Comparison of ENCODE assay signal across 14 cellular contexts in the genomic region with DNA sequence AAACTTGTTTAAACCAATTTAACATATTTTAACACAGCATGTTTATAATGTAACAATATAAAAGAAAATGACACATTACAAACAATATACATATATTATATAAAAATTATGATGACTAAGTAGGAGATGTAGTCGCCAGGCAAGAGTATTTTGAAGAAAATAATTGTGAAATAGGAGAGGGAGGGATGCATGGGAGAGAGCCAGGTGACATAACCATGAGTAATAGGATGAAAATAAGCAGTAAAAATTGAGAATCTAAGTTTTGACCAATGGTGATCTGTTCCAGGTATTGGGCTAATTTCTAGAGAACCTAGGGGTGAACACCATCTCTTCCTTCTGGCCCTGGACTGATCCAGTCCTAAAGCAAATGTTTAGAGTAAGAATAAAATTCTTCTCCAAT.
A peak's percentile ranks its signal among the peaks of the same experiment; 100 is the strongest.
DNase-seq lines count a peak whose midpoint lies in the region; ATAC-seq, FAIRE-seq and TF ChIP-seq lines count a peak whose summit lies in the region.
"Had no signal": no experiment of that assay in that cellular context is flagged by ENCODE, and none has a peak within 500 bp of the region (broad histone marks: within the 10 kb centered on the region; RNA-seq: fewer than 3 reads in every experiment).

No MANE protein-coding gene starts in this region.

- H3K36me3 ChIP-seq in osteoblast (ENCODE audit: insufficient read depth, low read length): no peaks in the 10 kb centered on the region
- no peaks in the 10 kb centered on the region for H3K36me3 ChIP-seq in CD4-positive, alpha-beta memory T cell (ENCODE audit: insufficient read depth, low read length)
- H3K36me3 ChIP-seq: left ventricle myocardium inferior had no signal

- H2AFZ ChIP-seq in osteoblast (ENCODE audit: low read length): no peak overlapping the region

- no peaks in the 10 kb centered on the region for H4K20me1 ChIP-seq in osteoblast (ENCODE audit: insufficient read depth, low read length)

- CTCF ChIA-PET in CD4-positive, alpha-beta memory T cell (lab: Charles Lee; ENCODE audit: partially characterized antibody): no interaction called here

- H3K4me2 ChIP-seq in osteoblast (ENCODE audit: insufficient read depth, low read length): no peak overlapping the region

- peak; percentile 84 for ATAC-seq in esophagus mucosa
- no peak for ATAC-seq in HG02840 (IDR thresholded peaks at IDR 0.05; ENCODE audit: low FRiP score, unreplicated experiment)
- ATAC-seq in HG02852 (IDR thresholded peaks at IDR 0.05; ENCODE audit: unreplicated experiment): no peak
- ATAC-seq: activated CD8-positive, alpha-beta memory T cell treated with anti-CD3 and anti-CD28 coated beads, Interleukin-2, amount 10 ng/mL, durations not matched to agents 7 days and 5 days had no signal

- H3K4me3 Mint-ChIP-seq in CD4-positive, alpha-beta memory T cell: no peak overlapping the region
- H3K4me3 Mint-ChIP-seq: activated B cell treated with CpG ODN at 0.5 μM for 24 hours; activated CD8-positive, alpha-beta memory T cell treated with anti-CD3 and anti-CD28 coated beads, Interleukin-2, amount 10 ng/mL, durations not matched to agents 7 days and 5 days; CD4-positive, alpha-beta T cell; central memory CD8-positive, alpha-beta T cell had no signal

- H3K27me3 Mint-ChIP-seq in CD4-positive, alpha-beta memory T cell: peaks cover 0 to 5% of the 10 kb centered on the region in 2 donors
- H3K27me3 Mint-ChIP-seq: activated B cell treated with CpG ODN at 0.5 μM for 24 hours; activated CD8-positive, alpha-beta memory T cell treated with anti-CD3 and anti-CD28 coated beads, Interleukin-2, amount 10 ng/mL, durations not matched to agents 7 days and 5 days; central memory CD8-positive, alpha-beta T cell had no signal

- H3K4me3 ChIP-seq in osteoblast (ENCODE audit: insufficient read depth, low read length): no peak overlapping the region
- H3K4me3 ChIP-seq in CD4-positive, alpha-beta memory T cell (ENCODE audit: low read length in 2 of 2): no peak overlapping the region
- H3K4me3 ChIP-seq: left ventricle myocardium inferior had no signal

- peaks cover 0 to 2% (median 0%) of the 10 kb centered on the region in 8 donors for H3K9me3 Mint-ChIP-seq in CD4-positive, alpha-beta memory T cell
- H3K9me3 Mint-ChIP-seq: activated B cell treated with CpG ODN at 0.5 μM for 24 hours; CD4-positive, alpha-beta T cell had no signal

- FAIRE-seq in D721Med (lab: Jason Lieb, UNC): no peak

- POLR2A ChIA-PET in CD4-positive, alpha-beta memory T cell (lab: Charles Lee; ENCODE audit: partially characterized antibody): no interaction called here

- H3K4me1 Mint-ChIP-seq in CD4-positive, alpha-beta memory T cell: no peaks in the 10 kb centered on the region
- H3K4me1 Mint-ChIP-seq: activated B cell treated with CpG ODN at 0.5 μM for 24 hours; activated CD8-positive, alpha-beta memory T cell treated with anti-CD3 and anti-CD28 coated beads, Interleukin-2, amount 10 ng/mL, durations not matched to agents 7 days and 5 days; central memory CD8-positive, alpha-beta T cell had no signal

- no peaks in the 10 kb centered on the region for H3K36me3 Mint-ChIP-seq in CD4-positive, alpha-beta memory T cell
- H3K36me3 Mint-ChIP-seq: activated CD8-positive, alpha-beta memory T cell treated with anti-CD3 and anti-CD28 coated beads, Interleukin-2, amount 10 ng/mL, durations not matched to agents 7 days and 5 days had no signal

- no peaks in the 10 kb centered on the region for H3K79me2 ChIP-seq in osteoblast (ENCODE audit: insufficient read depth, low read length)

- no peaks in the 10 kb centered on the region for H3K9me3 ChIP-seq in osteoblast (ENCODE audit: low read depth, low read length)
- no peaks in the 10 kb centered on the region for H3K9me3 ChIP-seq in CD4-positive, alpha-beta memory T cell (ENCODE audit: control insufficient read depth in 1 of 2, low read length in 2 of 2)
- H3K9me3 ChIP-seq: left ventricle myocardium inferior had no signal

- DNase-seq in ELR (ENCODE audit: low read depth): peak; percentile 93
- DNase-seq in RKO (ENCODE audit: low spot score): peak; percentile 76
- peak; percentile 19 for DNase-seq in osteoblast (ENCODE audit: insufficient read length, low spot score, missing footprints)
- DNase-seq in D721Med (ENCODE audit: insufficient read length, low spot score): no peak
- DNase-seq in CD4-positive, alpha-beta memory T cell: no peak
- DNase-seq: activated B cell treated with CpG ODN at 0.5 μM for 24 hours; activated CD8-positive, alpha-beta memory T cell treated with anti-CD3 and anti-CD28 coated beads, Interleukin-2, amount 10 ng/mL, durations not matched to agents 7 days and 5 days; activated gamma-delta T cell treated with Interleukin-2 at 50 U/mL for 16 hours; CD4-positive, alpha-beta T cell; left ventricle myocardium inferior had no signal

- peak overlapping the region; percentile 47 for H3K27ac ChIP-seq in osteoblast (ENCODE audit: low read depth, low read length)
- H3K27ac ChIP-seq in CD4-positive, alpha-beta memory T cell (ENCODE audit: low read depth, low read length): no peak overlapping the region
- H3K27ac ChIP-seq: left ventricle myocardium inferior had no signal

- TF ChIP-seq CTCF in osteoblast (IDR thresholded peaks at IDR 0.05; ENCODE audit: extremely low read depth, low read depth, low read length) (no peak), D721Med (IDR thresholded peaks at IDR 0.05; ENCODE audit: insufficient read depth, missing control alignments) (no peak)

- H3K27ac Mint-ChIP-seq in CD4-positive, alpha-beta memory T cell: no peak overlapping the region
- H3K27ac Mint-ChIP-seq: activated B cell treated with CpG ODN at 0.5 μM for 24 hours; activated CD8-positive, alpha-beta memory T cell treated with anti-CD3 and anti-CD28 coated beads, Interleukin-2, amount 10 ng/mL, durations not matched to agents 7 days and 5 days; CD4-positive, alpha-beta T cell had no signal

- no peaks in the 10 kb centered on the region for H3K27me3 ChIP-seq in osteoblast (ENCODE audit: insufficient read depth, low read length)
- H3K27me3 ChIP-seq in CD4-positive, alpha-beta memory T cell (ENCODE audit: insufficient read depth, low read length): no peaks in the 10 kb centered on the region

- intact Hi-C loops in CD4-positive, alpha-beta memory T cell (cut with micrococcal nuclease): no loop called here

- no peaks in the 10 kb centered on the region for H3K4me1 ChIP-seq in osteoblast (ENCODE audit: insufficient read depth, low read length)
- H3K4me1 ChIP-seq in CD4-positive, alpha-beta memory T cell (ENCODE audit: insufficient read depth, low read length): no peaks in the 10 kb centered on the region
- H3K4me1 ChIP-seq: left ventricle myocardium inferior had no signal

Comparison
In these comparisons a context has a peak if more than half of its experiments do, and no peak if none do; other contexts are left out.
1. DNase-seq: peak in ELR (single experiment), RKO (single experiment) and osteoblast (single experiment); none in D721Med (single experiment) and CD4-positive, alpha-beta memory T cell (0 of 5).